2 cellular contexts compared by ENCODE assay signal in the genomic region with DNA sequence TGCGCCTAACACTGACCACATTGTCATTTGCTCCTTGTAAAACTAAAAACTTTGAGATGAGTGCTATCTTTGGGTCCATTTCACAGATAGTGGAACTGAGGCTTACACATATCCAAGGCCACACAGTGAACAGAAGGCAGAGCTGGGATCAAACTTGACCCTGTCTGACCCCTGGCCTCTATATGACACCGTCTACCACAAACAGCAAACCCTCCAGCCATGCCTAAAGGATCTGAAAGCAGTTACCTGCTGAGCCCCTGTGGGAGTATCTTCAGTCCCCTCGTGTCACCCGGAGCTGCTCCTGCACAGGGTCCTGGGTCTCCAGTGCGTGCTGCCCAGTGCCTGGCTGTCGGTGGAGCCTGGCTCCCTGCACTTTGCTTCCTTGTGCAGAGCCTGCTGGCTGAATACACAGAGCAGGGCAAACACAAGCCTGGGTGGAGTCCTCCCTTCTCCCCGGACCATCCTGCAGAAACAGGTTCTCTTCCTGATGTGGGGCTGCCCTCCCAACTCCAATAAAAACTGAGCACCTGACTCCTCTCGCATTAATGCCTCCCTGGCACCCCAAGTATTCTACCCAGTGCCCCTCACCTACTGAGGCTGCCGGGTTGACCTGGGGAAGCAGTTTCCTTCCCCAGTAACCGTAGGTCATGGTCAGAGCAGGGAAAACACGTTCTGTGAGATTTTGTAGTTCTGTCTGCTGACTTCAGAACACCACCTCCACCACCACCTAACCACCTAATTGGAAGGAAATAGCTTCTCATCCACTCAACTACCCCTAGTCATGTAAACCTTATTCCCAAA.
A peak's percentile ranks its signal among the peaks of the same experiment; 100 is the strongest.
TF ChIP-seq lines count a peak whose summit lies in the region.

TSS of gene BCAS1 (minus strand) at position 408 of the 801 bp plus-strand sequence. CDS start 11,876 bp downstream, outside the sequence.

TF ChIP-seq in A549, 52 proteins besides CTCF, POLR2A, EP300 and RAD21:
- TF ChIP-seq BCL3 (IDR thresholded peaks at IDR 0.05) (no peak), KDM1A (IDR thresholded peaks at IDR 0.05; ENCODE audit: low read depth) (peak; percentile 84; the same call in 1 of the 2 replicates)
TF ChIP-seq in A549: peak in this region for 1.

TF ChIP-seq in H1, 55 proteins besides CTCF, POLR2A, EP300 and RAD21:
- TF ChIP-seq HDAC6 (IDR thresholded peaks at IDR 0.05; ENCODE audit: low read depth, low read length), result no peak
- TF ChIP-seq HDAC2 (IDR thresholded peaks at IDR 0.05; ENCODE audit: borderline replicate concordance in 1 of 2, low read depth in 2 of 2, low read length in 2 of 2), result peak in 1 of 2 experiments; percentile 41; a peak in 1 of 4 replicates
- peak; percentile 86 for TF ChIP-seq KDM1A (IDR thresholded peaks at IDR 0.05; ENCODE audit: borderline replicate concordance, low read length)
- no peak for TF ChIP-seq POU5F1 (IDR thresholded peaks at IDR 0.05; ENCODE audit: low read depth, low read length)
- TF ChIP-seq KDM5A (IDR thresholded peaks at IDR 0.05; ENCODE audit: low read length), result no peak
- TF ChIP-seq TEAD4 (IDR thresholded peaks at IDR 0.05; ENCODE audit: low read depth, low read length), result no peak
- no peak for TF ChIP-seq CBX5 (IDR thresholded peaks at IDR 0.05; ENCODE audit: low read depth, low read length)
